Comparison of ENCODE assay signal across 8 cellular contexts in genomic region chr19:43463381-43464088, GRCh38. TPM values are rescaled to one million over a fixed set of nuclear protein-coding genes. Genes with fewer than 3 reads are reported as not detected.
A peak's percentile ranks its signal among the peaks of the same experiment; 100 is the strongest.
DNase-seq lines count a peak whose midpoint lies in the region; ATAC-seq and TF ChIP-seq lines count a peak whose summit lies in the region.

No MANE protein-coding gene starts in this region.

- POLR2A ChIA-PET in activated CD4-positive, alpha-beta T cell treated with anti-CD3 and anti-CD28 coated beads for 36 hours (lab: Charles Lee): interaction anchor here (0.5 to 2.4 kb wide), 7 partner anchors 8 to 205 kb away, joined by 3 to 10 read pairs (median 8); partner anchors contain the start of gene PHLDB3

- intact Hi-C loops in activated CD4-positive, alpha-beta T cell treated with anti-CD3 and anti-CD28 coated beads for 36 hours (cut with DNase I, micrococcal nuclease): loop anchor here (1.0 to 5.0 kb wide), 12 partner anchors 12 to 1284 kb away; partner anchors contain the start of genes ETHE1 (in 2 of the 2), PHLDB3 (in 2 of the 2), BCL3 (in 1 of the 2) and DEDD2 (in 1 of the 2)

- CTCF ChIA-PET in activated CD4-positive, alpha-beta T cell treated with anti-CD3 and anti-CD28 coated beads for 36 hours (lab: Charles Lee): interaction anchor here (0.5 to 4.9 kb wide), 14 partner anchors 13 to 205 kb away, joined by 3 to 44 read pairs (median 4); partner anchors contain the start of genes IRGQ, PHLDB3 and ZNF576

- H3K36me3 Mint-ChIP-seq in activated CD4-positive, alpha-beta T cell treated with anti-CD3 and anti-CD28 coated beads for 36 hours (ENCODE audit: low read depth): peaks cover 5% of the 10 kb centered on the region

- H3K4me3 Mint-ChIP-seq in activated CD4-positive, alpha-beta T cell treated with anti-CD3 and anti-CD28 coated beads for 36 hours: peak overlapping the region; percentile 87

- peaks cover 47% of the 10 kb centered on the region for H3K4me1 Mint-ChIP-seq in activated CD4-positive, alpha-beta T cell treated with anti-CD3 and anti-CD28 coated beads for 36 hours

- DNase-seq in AG08395 (ENCODE audit: low spot score) (peak; percentile 97), NCI-H226 (peak; percentile 91), choroid plexus epithelial cell (ENCODE audit: low read depth) (peak; percentile 95), kidney tubule cell (ENCODE audit: low spot score) (peak; percentile 91)
- peak; percentile 100 for DNase-seq in activated CD4-positive, alpha-beta T cell treated with anti-CD3 and anti-CD28 coated beads for 36 hours
- peak; percentile 100 for DNase-seq in stimulated activated CD4-positive, alpha-beta T cell treated with anti-CD3 and anti-CD28 coated beads, Interleukin-15, amount 100 ng/mL, for 48 hours (ENCODE audit: low read depth in 2 of 2)

- H3K27me3 Mint-ChIP-seq in activated CD4-positive, alpha-beta T cell treated with anti-CD3 and anti-CD28 coated beads for 36 hours: no peaks in the 10 kb centered on the region

- no peaks in the 10 kb centered on the region for H3K9me3 Mint-ChIP-seq in activated CD4-positive, alpha-beta T cell treated with anti-CD3 and anti-CD28 coated beads for 36 hours (ENCODE audit: low read depth)

- TF ChIP-seq CTCF in choroid plexus epithelial cell (conservative IDR thresholded peaks at IDR 0.05; ENCODE audit: low read depth, low read length): no peak

- ATAC-seq in GM18868 (IDR thresholded peaks at IDR 0.05; ENCODE audit: unreplicated experiment) (peak; percentile 84), HG03135 (IDR thresholded peaks at IDR 0.05; ENCODE audit: unreplicated experiment) (peak; percentile 79)
- ATAC-seq in activated CD4-positive, alpha-beta T cell treated with anti-CD3 and anti-CD28 coated beads for 36 hours: peak; percentile 90

- peak overlapping the region; percentile 93 for H3K27ac Mint-ChIP-seq in activated CD4-positive, alpha-beta T cell treated with anti-CD3 and anti-CD28 coated beads for 36 hours

- H3K4me3 ChIP-seq in choroid plexus epithelial cell (ENCODE audit: low read depth, low read length): peak overlapping the region; percentile 70

RNA-seq across cellular contexts. Expression of gene LYPD3, which starts 1.9 kb away (rescaled TPM):
- total RNA-seq in activated CD4-positive, alpha-beta T cell treated with anti-CD3 and anti-CD28 coated beads for 36 hours: 1 to 10 TPM; 2.1 to 3.1 TPM

RNA-seq across cellular contexts. Expression of gene PHLDB3, which starts 41.0 kb away (rescaled TPM):
- 10 to 100 TPM; 14.7 to 17.8 TPM for total RNA-seq in activated CD4-positive, alpha-beta T cell treated with anti-CD3 and anti-CD28 coated beads for 36 hours

RNA-seq across cellular contexts. Expression of gene TEX101, which starts 48.8 kb away (rescaled TPM):
- total RNA-seq in activated CD4-positive, alpha-beta T cell treated with anti-CD3 and anti-CD28 coated beads for 36 hours: not detected

Comparison
In these comparisons a context has a peak if more than half of its experiments do, and no peak if none do; other contexts are left out.
1. Peak in every context shown above with its lines: DNase-seq, ATAC-seq and H3K4me3 ChIP-seq.